Comparison of ENCODE assay signal across 9 cellular contexts in genomic region chr14:32254952-32255679, GRCh38. TPM values are rescaled to one million over a fixed set of nuclear protein-coding genes. Genes with fewer than 3 reads are reported as not detected.
A peak's percentile ranks its signal among the peaks of the same experiment; 100 is the strongest.
DNase-seq lines count a peak whose midpoint lies in the region; ATAC-seq and TF ChIP-seq lines count a peak whose summit lies in the region.
"Had no signal": no experiment of that assay in that cellular context is flagged by ENCODE, and none has a peak within 500 bp of the region (broad histone marks: within the 10 kb centered on the region; RNA-seq: fewer than 3 reads in every experiment).

No MANE protein-coding gene starts in this region.

- no peak overlapping the region for H3K27ac ChIP-seq in SJSA1
- H3K27ac ChIP-seq in adrenal gland = peak overlapping the region in 3 of 5 donors; percentile 32 to 77 (median 67)
- peak overlapping the region; percentile 26 to 69 (median 41) for H3K27ac ChIP-seq in heart right ventricle

- no peak overlapping the region for H3K27ac Mint-ChIP-seq in progenitor cell of endocrine pancreas
- H3K27ac Mint-ChIP-seq: activated naive CD8-positive, alpha-beta T cell had no signal

- peak; percentile 68 to 84 (median 76) for TF ChIP-seq CTCF in adrenal gland (IDR thresholded peaks at IDR 0.05)
- peak; percentile 43 to 86 (median 79) for TF ChIP-seq CTCF in heart right ventricle (IDR thresholded peaks at IDR 0.05)
- peak; percentile 87 for TF ChIP-seq CTCF in progenitor cell of endocrine pancreas (IDR thresholded peaks at IDR 0.05; ENCODE audit: unreplicated experiment)

- H3K36me3 ChIP-seq in SJSA1 = no peaks in the 10 kb centered on the region
- no peaks in the 10 kb centered on the region for H3K36me3 ChIP-seq in adrenal gland (replicated peaks in 1 of 2)
- H3K36me3 ChIP-seq in heart right ventricle = no peaks in the 10 kb centered on the region

- H3K27me3 Mint-ChIP-seq in progenitor cell of endocrine pancreas = no peaks in the 10 kb centered on the region
- H3K27me3 Mint-ChIP-seq: activated naive CD8-positive, alpha-beta T cell had no signal

- no peaks in the 10 kb centered on the region; the same call in 1 of the 2 replicates for H3K9me3 ChIP-seq in SJSA1 (replicated peaks)
- no peaks in the 10 kb centered on the region for H3K9me3 ChIP-seq in adrenal gland (replicated peaks in 1 of 3)
- no peaks in the 10 kb centered on the region for H3K9me3 ChIP-seq in heart right ventricle

- no peaks in the 10 kb centered on the region for H3K9me3 Mint-ChIP-seq in progenitor cell of endocrine pancreas (ENCODE audit: low read depth)

- WGBS in adrenal gland, 4 donors = 35 to 59% (median 56%) methylated on average over 6 to 9 of the region's 9 CpGs
- 49 to 54% methylated on average over 9 of the region's 9 CpGs for WGBS in heart right ventricle, 2 donors

- H3K27me3 ChIP-seq in SJSA1 (replicated peaks) (no peaks in the 10 kb centered on the region), adrenal gland (no peaks in the 10 kb centered on the region), heart right ventricle (no peaks in the 10 kb centered on the region)

- H3K4me1 ChIP-seq in SJSA1 (replicated peaks) (peaks cover 12% of the 10 kb centered on the region; the same call in 1 of the 2 replicates), adrenal gland (replicated peaks in 1 of 2) (peaks cover 9 to 24% of the 10 kb centered on the region in 2 donors), heart right ventricle (peaks cover 0 to 59% (median 21%) of the 10 kb centered on the region in 9 donors)

- H3K4me3 Mint-ChIP-seq in progenitor cell of endocrine pancreas (ENCODE audit: low read depth) = no peak overlapping the region
- H3K4me3 Mint-ChIP-seq: activated naive CD8-positive, alpha-beta T cell had no signal

- no peak overlapping the region for H3K4me3 ChIP-seq in SJSA1
- H3K4me3 ChIP-seq in adrenal gland = no peak overlapping the region
- H3K4me3 ChIP-seq in heart right ventricle = no peak overlapping the region

- peaks cover 9% of the 10 kb centered on the region for H3K4me1 Mint-ChIP-seq in progenitor cell of endocrine pancreas (ENCODE audit: low read depth)

- no peaks in the 10 kb centered on the region for H3K36me3 Mint-ChIP-seq in progenitor cell of endocrine pancreas (ENCODE audit: insufficient read depth)
- H3K36me3 Mint-ChIP-seq: activated naive CD8-positive, alpha-beta T cell had no signal

- DNase-seq in DMS 273 (lab: John Stamatoyannopoulos, UW; ENCODE audit: unreplicated experiment) (peak; percentile 84), LHCN-M2 (ENCODE audit: low read depth) (peak; percentile 62), SJSA1 (ENCODE audit: low read depth in 1 of 2, low spot score in 2 of 2) (peak; percentile 50 to 55), adrenal gland (peak; percentile 72 to 88 (median 77)), heart right ventricle (peak; percentile 51 to 65), progenitor cell of endocrine pancreas (ENCODE audit: low spot score, unreplicated experiment) (peak; percentile 29)

- no peak for TF ChIP-seq POLR2A in adrenal gland (IDR thresholded peaks at IDR 0.05)

- intact Hi-C loops in adrenal gland (cut with DNase I) = loop anchor here (5.0 to 10.0 kb wide), 6 partner anchors 50 to 743 kb away; partner anchors contain the start of genes RNU6-7 (in 1 of the 2) and RNU6-8 (in 1 of the 2)
- intact Hi-C loops in heart right ventricle (cut with DNase I) = loop anchor here (2.0 to 10.0 kb wide), 17 partner anchors 53 to 744 kb away; partner anchors contain the start of genes ARHGAP5 (in 3 of the 10), NUBPL (in 1 of the 10), RNU6-7 (in 1 of the 10) and RNU6-8 (in 1 of the 10)

- ATAC-seq in GM21526 (IDR thresholded peaks at IDR 0.05; ENCODE audit: low FRiP score, unreplicated experiment) = peak; percentile 55
- peak; percentile 74 to 88 (median 82) for ATAC-seq in heart right ventricle
- ATAC-seq in GM21528 (IDR thresholded peaks at IDR 0.05; ENCODE audit: low FRiP score, unreplicated experiment) = no peak

RNA-seq across cellular contexts. Expression of gene RNU6-8, which starts 52.0 kb away (rescaled TPM):
- not detected in 2 replicates for total RNA-seq in LHCN-M2 (2014; rRNA removed)
- polyA plus RNA-seq in LHCN-M2 (2012) = not detected
- total RNA-seq in SJSA1 (2014; rRNA removed; shearing (Covaris generic)) = not detected in 2 replicates
- total RNA-seq in adrenal gland = not detected
- not detected for polyA plus RNA-seq in adrenal gland
- total RNA-seq in heart right ventricle = not detected
- not detected for polyA plus RNA-seq in heart right ventricle
- total RNA-seq in progenitor cell of endocrine pancreas = not detected in 2 replicates

RNA-seq across cellular contexts. Expression of gene RNU6-7, which starts 53.3 kb away (rescaled TPM):
- not detected in 2 replicates for total RNA-seq in LHCN-M2 (2014; rRNA removed)
- polyA plus RNA-seq in LHCN-M2 (2012) = not detected
- not detected in 2 replicates for total RNA-seq in SJSA1 (2014; rRNA removed; shearing (Covaris generic))
- total RNA-seq in adrenal gland = not detected
- polyA plus RNA-seq in adrenal gland = not detected
- total RNA-seq in heart right ventricle = not detected
- not detected for polyA plus RNA-seq in heart right ventricle
- total RNA-seq in progenitor cell of endocrine pancreas = not detected in 2 replicates

Comparison
In these comparisons a context has a peak if more than half of its experiments do, and no peak if none do; other contexts are left out.
1. DNase-seq: peak in every context shown above with its lines; median percentile 84 in DMS 273; 77 in adrenal gland; 62 in LHCN-M2; 58 in heart right ventricle; 52 in SJSA1; 29 in progenitor cell of endocrine pancreas.